ENCODE assay signal across 11 cellular contexts in the genomic region with DNA sequence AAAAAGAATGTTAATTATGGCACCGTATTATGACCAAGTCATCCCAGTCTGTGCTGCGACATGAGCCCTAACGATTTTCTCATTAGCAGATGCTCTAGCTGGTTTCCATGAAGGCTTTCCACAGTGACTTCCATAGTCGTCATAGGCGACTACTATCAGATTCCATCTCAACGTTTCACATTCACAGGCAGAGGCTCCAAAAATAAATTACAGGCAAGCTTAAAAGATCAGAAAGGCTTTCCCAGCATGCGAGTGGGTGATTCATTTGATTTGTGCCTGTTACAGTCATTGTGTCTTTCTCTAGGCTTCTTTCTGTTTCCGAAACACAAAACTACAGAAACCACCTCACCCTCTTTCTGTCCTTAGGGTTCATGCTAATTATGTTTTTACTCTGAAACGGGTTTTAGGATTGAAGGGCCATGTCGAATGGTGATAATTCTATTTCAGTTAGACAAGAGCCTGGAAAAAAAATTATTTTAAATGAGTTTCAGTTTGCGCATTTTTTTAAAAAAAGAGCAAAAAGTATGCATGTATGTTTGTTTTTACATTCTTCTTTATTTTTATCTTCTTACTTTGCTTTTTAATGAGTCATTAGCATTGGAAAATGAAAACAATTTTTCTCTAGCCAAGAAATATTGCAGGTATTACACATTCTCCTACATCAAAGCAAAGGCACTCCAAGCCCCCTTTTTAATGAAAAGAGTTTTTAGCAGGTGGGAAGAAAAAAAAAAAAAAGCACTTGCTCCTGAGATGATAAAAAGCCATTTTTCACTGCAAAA. TPM values are rescaled to one million over a fixed set of nuclear protein-coding genes. Genes with fewer than 3 reads are reported as not detected.
DNase-seq lines count a peak whose midpoint lies in the region; ATAC-seq and TF ChIP-seq lines count a peak whose summit lies in the region.
"Had no signal": no experiment of that assay in that cellular context is flagged by ENCODE, and none has a peak within 500 bp of the region (broad histone marks: within the 10 kb centered on the region; RNA-seq: fewer than 3 reads in every experiment).

No MANE protein-coding gene starts in this region.

- peak overlapping the region; percentile 82 for H3K27ac Mint-ChIP-seq in type B pancreatic cell

- H3K4me1 ChIP-seq in colonic mucosa, result no peaks in the 10 kb centered on the region

- H3K27me3 ChIP-seq in colonic mucosa, result no peaks in the 10 kb centered on the region

- no peaks in the 10 kb centered on the region for H3K36me3 Mint-ChIP-seq in type B pancreatic cell

- H3K27ac ChIP-seq in colonic mucosa, result no peak overlapping the region
- H3K27ac ChIP-seq: HL-60 had no signal

- intact Hi-C loops in colonic mucosa (cut with DNase I), result no loop called here

- no peaks in the 10 kb centered on the region for H3K9me3 ChIP-seq in colonic mucosa

- ATAC-seq in GM21360 (IDR thresholded peaks at IDR 0.05; ENCODE audit: unreplicated experiment) (no peak), GM21447 (IDR thresholded peaks at IDR 0.05; ENCODE audit: unreplicated experiment) (no peak)

- no peaks in the 10 kb centered on the region for H3K27me3 Mint-ChIP-seq in type B pancreatic cell

- H3K4me3 Mint-ChIP-seq in type B pancreatic cell, result peak overlapping the region; percentile 59

- TF ChIP-seq CTCF in type B pancreatic cell (conservative IDR thresholded peaks at IDR 0.05) (no peak), colonic mucosa (IDR thresholded peaks at IDR 0.05) (no peak)

- no peaks in the 10 kb centered on the region for H3K36me3 ChIP-seq in colonic mucosa

- peaks cover 33% of the 10 kb centered on the region for H3K4me1 Mint-ChIP-seq in type B pancreatic cell (ENCODE audit: unreplicated experiment)

- DNase-seq in stimulated activated CD4-positive, alpha-beta T cell treated with anti-CD3 and anti-CD28 coated beads, Interleukin-1b, Interleukin-23, amount 100 ng/mL, for 48 hours, result peak; percentile 21
- no peak for DNase-seq in stimulated activated CD4-positive, alpha-beta T cell treated with anti-CD3 and anti-CD28 coated beads, Interleukin-12 subunit alpha, Interleukin-12 subunit beta, amount 100 ng/mL, for 4 hours
- peak; percentile 87 for DNase-seq in RPMI7951 (ENCODE audit: low read depth)
- peak; percentile 89 for DNase-seq in fibroblast of peridontal ligament (ENCODE audit: extremely low read depth)
- DNase-seq in type B pancreatic cell (ENCODE audit: extremely low spot score, unreplicated experiment), result no peak
- DNase-seq in colonic mucosa, result no peak
- DNase-seq: activated gamma-delta T cell treated with Interleukin-2 at 50 U/mL for 16 hours; effector CD8-positive, alpha-beta T cell had no signal

- no peaks in the 10 kb centered on the region for H3K9me3 Mint-ChIP-seq in type B pancreatic cell

- H3K4me3 ChIP-seq in colonic mucosa, result no peak overlapping the region

- no peak overlapping the region for H3K9ac ChIP-seq in colonic mucosa (ENCODE audit: low read depth in 2 of 2, low read length in 2 of 2)

RNA-seq across cellular contexts. Expression of gene PALLD, which starts 43.4 kb away (rescaled TPM):
- total RNA-seq in RPMI7951 (2014; rRNA removed; shearing (Covaris generic)), result 40.0 and 44.5 TPM in 2 replicates
- total RNA-seq in type B pancreatic cell (ENCODE audit: low replicate concordance) (38.3 and 93.5 TPM in 2 replicates), colonic mucosa (100 to 1,000 TPM in 1 of 2 donors, 10 to 100 TPM in 1; 72.1 to 195 TPM)

RNA-seq across cellular contexts. Expression of gene DDX60L, which starts 60.0 kb away (rescaled TPM):
- total RNA-seq in RPMI7951 (2014; rRNA removed; shearing (Covaris generic)), result 11.5 and 11.8 TPM in 2 replicates
- 5.3 and 12.1 TPM in 2 replicates for total RNA-seq in type B pancreatic cell (ENCODE audit: low replicate concordance)
- 10 to 100 TPM; 14.5 to 26.8 TPM for total RNA-seq in colonic mucosa

Comparison
In these comparisons a context has a peak if more than half of its experiments do, and no peak if none do; other contexts are left out.
1. DNase-seq: peak in stimulated activated CD4-positive, alpha-beta T cell treated with anti-CD3 and anti-CD28 coated beads, Interleukin-1b, Interleukin-23, amount 100 ng/mL, for 48 hours (single experiment), RPMI7951 (single experiment) and fibroblast of peridontal ligament (single experiment); none in stimulated activated CD4-positive, alpha-beta T cell treated with anti-CD3 and anti-CD28 coated beads, Interleukin-12 subunit alpha, Interleukin-12 subunit beta, amount 100 ng/mL, for 4 hours (single experiment), type B pancreatic cell (single experiment) and colonic mucosa (single experiment).